Comparison of ENCODE assay signal across 8 cellular contexts in the genomic region with DNA sequence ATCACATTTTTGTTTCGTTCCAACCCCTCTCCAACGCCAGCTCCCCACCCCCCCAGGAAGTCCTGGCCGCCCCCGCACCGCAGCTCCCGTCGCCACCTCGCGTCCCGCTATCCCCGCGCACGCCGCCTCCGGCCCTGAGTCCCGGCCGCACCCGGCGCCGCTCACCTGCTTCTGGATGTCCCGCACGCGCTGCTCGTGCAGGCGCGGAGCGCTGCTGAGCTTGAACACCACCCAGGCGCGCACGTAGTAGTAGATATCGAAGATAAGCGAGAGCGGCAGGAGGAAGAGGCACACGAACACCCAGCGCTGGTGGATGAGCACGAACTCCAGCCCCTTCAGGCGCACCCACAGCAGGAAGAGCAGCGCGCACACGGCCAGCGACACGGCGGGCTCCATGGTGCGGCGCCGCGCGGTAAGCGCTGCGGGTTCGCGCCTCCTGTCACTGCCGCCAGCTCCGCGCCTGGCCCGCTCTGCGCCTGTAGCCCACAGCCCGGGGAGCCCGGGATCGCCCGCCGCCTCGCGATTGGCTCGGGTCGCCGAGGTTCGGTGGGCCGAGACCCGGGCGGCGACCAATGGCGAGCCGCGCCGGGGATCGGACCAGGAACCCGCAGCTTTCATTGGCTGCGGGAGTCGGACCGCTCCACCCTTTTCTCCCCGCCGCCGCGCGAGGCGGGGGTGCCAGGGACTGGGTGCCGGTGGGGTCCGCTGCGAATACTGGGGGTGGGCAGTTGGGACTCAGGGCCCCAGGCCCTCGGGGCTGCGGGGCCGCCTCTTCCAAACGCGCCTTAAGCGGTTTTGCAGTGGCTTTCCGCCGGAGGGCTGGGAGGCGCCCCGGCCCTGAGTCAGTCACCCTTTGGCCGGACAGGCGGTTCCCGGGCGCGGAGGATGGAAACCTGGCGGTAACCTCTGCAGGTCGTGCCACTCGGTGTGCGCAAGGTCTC. TPM values are rescaled to one million over a fixed set of nuclear protein-coding genes. Genes with fewer than 3 reads are reported as not detected.
DNase-seq lines count a peak whose midpoint lies in the region; ATAC-seq lines count a peak whose summit lies in the region.

A gene with protein sequence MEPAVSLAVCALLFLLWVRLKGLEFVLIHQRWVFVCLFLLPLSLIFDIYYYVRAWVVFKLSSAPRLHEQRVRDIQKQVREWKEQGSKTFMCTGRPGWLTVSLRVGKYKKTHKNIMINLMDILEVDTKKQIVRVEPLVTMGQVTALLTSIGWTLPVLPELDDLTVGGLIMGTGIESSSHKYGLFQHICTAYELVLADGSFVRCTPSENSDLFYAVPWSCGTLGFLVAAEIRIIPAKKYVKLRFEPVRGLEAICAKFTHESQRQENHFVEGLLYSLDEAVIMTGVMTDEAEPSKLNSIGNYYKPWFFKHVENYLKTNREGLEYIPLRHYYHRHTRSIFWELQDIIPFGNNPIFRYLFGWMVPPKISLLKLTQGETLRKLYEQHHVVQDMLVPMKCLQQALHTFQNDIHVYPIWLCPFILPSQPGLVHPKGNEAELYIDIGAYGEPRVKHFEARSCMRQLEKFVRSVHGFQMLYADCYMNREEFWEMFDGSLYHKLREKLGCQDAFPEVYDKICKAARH (minus strand): TSS at position 472 of the 941 bp plus-strand sequence. CDS start 76 bp downstream, at position 396.

- no peaks in the 10 kb centered on the region for H3K9me3 Mint-ChIP-seq in activated CD4-positive, alpha-beta T cell treated with anti-CD3 and anti-CD28 coated beads for 36 hours (ENCODE audit: low read depth)

- peak; percentile 79 for ATAC-seq in GM18873 (IDR thresholded peaks at IDR 0.05; ENCODE audit: low FRiP score, unreplicated experiment)
- ATAC-seq in HG03135 (IDR thresholded peaks at IDR 0.05; ENCODE audit: unreplicated experiment) = peak; percentile 91
- ATAC-seq in activated CD4-positive, alpha-beta T cell treated with anti-CD3 and anti-CD28 coated beads for 36 hours = peak; percentile 96

- H3K4me3 Mint-ChIP-seq in activated CD4-positive, alpha-beta T cell treated with anti-CD3 and anti-CD28 coated beads for 36 hours = peak within 1 kb of the TSS; percentile 89

- CTCF ChIA-PET in activated CD4-positive, alpha-beta T cell treated with anti-CD3 and anti-CD28 coated beads for 36 hours (lab: Charles Lee) = interaction anchor here (0.8 to 3.2 kb wide), 4 partner anchors 8 to 96 kb away, joined by 3 to 11 read pairs (median 3); no protein-coding TSS in a partner anchor

- peaks cover 28% of the 10 kb centered on the region for H3K36me3 Mint-ChIP-seq in activated CD4-positive, alpha-beta T cell treated with anti-CD3 and anti-CD28 coated beads for 36 hours (ENCODE audit: low read depth)

- DNase-seq in AG08395 (ENCODE audit: low spot score) (peak; percentile 99), NCI-H345 treated with DMSO at 0.1 percent for 48 hours (lab: John Stamatoyannopoulos, UW; ENCODE audit: unreplicated experiment) (peak; percentile 78)
- DNase-seq in activated CD4-positive, alpha-beta T cell treated with anti-CD3 and anti-CD28 coated beads for 36 hours = peak; percentile 88
- peak; percentile 77 for DNase-seq in stimulated activated CD4-positive, alpha-beta T cell treated with anti-CD3 and anti-CD28 coated beads, Interleukin-1b, Interleukin-23, amount 100 ng/mL, for 48 hours

- intact Hi-C loops in activated CD4-positive, alpha-beta T cell treated with anti-CD3 and anti-CD28 coated beads for 36 hours (cut with DNase I, micrococcal nuclease) = loop anchor here in 1 of 2 experiments (1.0 to 10.0 kb wide), 6 partner anchors 89 to 996 kb away; a partner anchor contains a TSS

- H3K27ac ChIP-seq in cingulate gyrus (ENCODE audit: low read depth, low read length) (peak within 1 kb of the TSS; percentile 80), layer of hippocampus (ENCODE audit: low read depth, low read length) (peak within 1 kb of the TSS; percentile 78)

- H3K4me1 Mint-ChIP-seq in activated CD4-positive, alpha-beta T cell treated with anti-CD3 and anti-CD28 coated beads for 36 hours = peaks cover 39% of the 10 kb centered on the region

- no peaks in the 10 kb centered on the region for H3K27me3 ChIP-seq in layer of hippocampus (ENCODE audit: control insufficient read depth, insufficient read depth, low read length)

- H3K27ac Mint-ChIP-seq in activated CD4-positive, alpha-beta T cell treated with anti-CD3 and anti-CD28 coated beads for 36 hours = peak within 1 kb of the TSS; percentile 84

- H3K27me3 Mint-ChIP-seq in activated CD4-positive, alpha-beta T cell treated with anti-CD3 and anti-CD28 coated beads for 36 hours = peaks cover 8% of the 10 kb centered on the region

- POLR2A ChIA-PET in activated CD4-positive, alpha-beta T cell treated with anti-CD3 and anti-CD28 coated beads for 36 hours (lab: Charles Lee) = interaction anchor here (0.6 to 1.5 kb wide), 2 partner anchors 13 to 17 kb away, joined by 3 to 4 read pairs; no protein-coding TSS in a partner anchor

RNA-seq across cellular contexts. Expression of the gene that starts here (rescaled TPM):
- 10 to 100 TPM; 78.4 to 80.6 TPM for total RNA-seq in activated CD4-positive, alpha-beta T cell treated with anti-CD3 and anti-CD28 coated beads for 36 hours

Comparison
In these comparisons a context has a peak if more than half of its experiments do, and no peak if none do; other contexts are left out.
1. Peak in every context shown above with its lines: DNase-seq, ATAC-seq and H3K27ac ChIP-seq.